In genomic region chr18:78875268-78875997, GRCh38 we compare ENCODE assay signal across 10 cellular contexts.
DNase-seq lines count a peak whose midpoint lies in the region; ATAC-seq and TF ChIP-seq lines count a peak whose summit lies in the region.
"Had no signal": no experiment of that assay in that cellular context is flagged by ENCODE, and none has a peak within 500 bp of the region (broad histone marks: within the 10 kb centered on the region; RNA-seq: fewer than 3 reads in every experiment).

No MANE protein-coding gene starts in this region.

- DNase-seq in NCI-H69 (lab: John Stamatoyannopoulos, UW), result peak; percentile 78
- DNase-seq in activated naive CD8-positive, alpha-beta T cell treated with anti-CD3 and anti-CD28 coated beads, Interleukin-2, amount 50 U/mL, for 24 hours, result peak; percentile 45
- DNase-seq in lower lobe of right lung, result no peak
- no peak for DNase-seq in globus pallidus (ENCODE audit: low spot score)
- DNase-seq in putamen (ENCODE audit: low spot score), result no peak
- DNase-seq: right cardiac atrium had no signal

- H3K4me1 ChIP-seq in lower lobe of right lung, result no peaks in the 10 kb centered on the region

- peaks cover 13% of the 10 kb centered on the region for H3K27me3 Mint-ChIP-seq in activated naive CD8-positive, alpha-beta T cell treated with anti-CD3 and anti-CD28 coated beads, Interleukin-2, amount 50 U/mL, for 24 hours

- intact Hi-C loops in lower lobe of right lung (cut with DNase I), result no loop called here

- H3K36me3 ChIP-seq in lower lobe of right lung, result no peaks in the 10 kb centered on the region

- no peak overlapping the region for H3K4me3 ChIP-seq in lower lobe of right lung

- H3K36me3 Mint-ChIP-seq in activated naive CD8-positive, alpha-beta T cell treated with anti-CD3 and anti-CD28 coated beads, Interleukin-2, amount 50 U/mL, for 24 hours (ENCODE audit: low read depth), result no peaks in the 10 kb centered on the region
- H3K36me3 Mint-ChIP-seq: activated naive CD4-positive, alpha-beta T cell treated with anti-CD3 and anti-CD28 coated beads, Interleukin-2, amount 50 U/mL, for 24 hours had no signal

- H3K9me3 ChIP-seq in lower lobe of right lung, result no peaks in the 10 kb centered on the region

- no peaks in the 10 kb centered on the region for H3K4me1 Mint-ChIP-seq in activated naive CD8-positive, alpha-beta T cell treated with anti-CD3 and anti-CD28 coated beads, Interleukin-2, amount 50 U/mL, for 24 hours
- H3K4me1 Mint-ChIP-seq: activated naive CD4-positive, alpha-beta T cell treated with anti-CD3 and anti-CD28 coated beads, Interleukin-2, amount 50 U/mL, for 24 hours had no signal

- H3K4me3 Mint-ChIP-seq in activated naive CD8-positive, alpha-beta T cell treated with anti-CD3 and anti-CD28 coated beads, Interleukin-2, amount 50 U/mL, for 24 hours, result no peak overlapping the region
- H3K4me3 Mint-ChIP-seq: activated naive CD4-positive, alpha-beta T cell treated with anti-CD3 and anti-CD28 coated beads, Interleukin-2, amount 50 U/mL, for 24 hours had no signal

- no peak for ATAC-seq in activated naive CD8-positive, alpha-beta T cell treated with anti-CD3 and anti-CD28 coated beads, Interleukin-2, amount 50 U/mL, for 24 hours
- ATAC-seq in lower lobe of right lung (peak; percentile 57 to 73), HG02678 (IDR thresholded peaks at IDR 0.05; ENCODE audit: unreplicated experiment) (no peak)

- H3K27ac ChIP-seq in 22Rv1 (no peak overlapping the region), lower lobe of right lung (no peak overlapping the region)

- TF ChIP-seq CTCF in 22Rv1 (IDR thresholded peaks at IDR 0.05), result peak; percentile 86
- TF ChIP-seq CTCF in GM12872 (IDR thresholded peaks at IDR 0.05; ENCODE audit: insufficient read depth, low read depth, low read length), result peak; percentile 43; the same call in 2 of the 3 replicates
- TF ChIP-seq CTCF in lower lobe of right lung (IDR thresholded peaks at IDR 0.05), result peak; percentile 52

- H3K27ac Mint-ChIP-seq in activated naive CD8-positive, alpha-beta T cell treated with anti-CD3 and anti-CD28 coated beads, Interleukin-2, amount 50 U/mL, for 24 hours, result no peak overlapping the region
- H3K27ac Mint-ChIP-seq: activated naive CD4-positive, alpha-beta T cell treated with anti-CD3 and anti-CD28 coated beads, Interleukin-2, amount 50 U/mL, for 24 hours had no signal

- H3K27me3 ChIP-seq in lower lobe of right lung (ENCODE audit: low read depth), result peaks cover 25% of the 10 kb centered on the region

- no peaks in the 10 kb centered on the region for H3K9me3 Mint-ChIP-seq in activated naive CD8-positive, alpha-beta T cell treated with anti-CD3 and anti-CD28 coated beads, Interleukin-2, amount 50 U/mL, for 24 hours
- H3K9me3 Mint-ChIP-seq: activated naive CD4-positive, alpha-beta T cell treated with anti-CD3 and anti-CD28 coated beads, Interleukin-2, amount 50 U/mL, for 24 hours had no signal

Comparison
In these comparisons a context has a peak if more than half of its experiments do, and no peak if none do; other contexts are left out.
1. DNase-seq: peak in NCI-H69 (single experiment) and activated naive CD8-positive, alpha-beta T cell treated with anti-CD3 and anti-CD28 coated beads, Interleukin-2, amount 50 U/mL, for 24 hours (single experiment); none in lower lobe of right lung (single experiment), globus pallidus (single experiment) and putamen (single experiment).
2. ATAC-seq: peak in lower lobe of right lung (2 of 2); none in activated naive CD8-positive, alpha-beta T cell treated with anti-CD3 and anti-CD28 coated beads, Interleukin-2, amount 50 U/mL, for 24 hours (single experiment) and HG02678 (single experiment).
3. Peak in every context shown above with its lines, with median percentiles within 50 percentile points of each other: CTCF ChIP-seq.